ENCODE assay signal across 1 cellular context in the genomic region with DNA sequence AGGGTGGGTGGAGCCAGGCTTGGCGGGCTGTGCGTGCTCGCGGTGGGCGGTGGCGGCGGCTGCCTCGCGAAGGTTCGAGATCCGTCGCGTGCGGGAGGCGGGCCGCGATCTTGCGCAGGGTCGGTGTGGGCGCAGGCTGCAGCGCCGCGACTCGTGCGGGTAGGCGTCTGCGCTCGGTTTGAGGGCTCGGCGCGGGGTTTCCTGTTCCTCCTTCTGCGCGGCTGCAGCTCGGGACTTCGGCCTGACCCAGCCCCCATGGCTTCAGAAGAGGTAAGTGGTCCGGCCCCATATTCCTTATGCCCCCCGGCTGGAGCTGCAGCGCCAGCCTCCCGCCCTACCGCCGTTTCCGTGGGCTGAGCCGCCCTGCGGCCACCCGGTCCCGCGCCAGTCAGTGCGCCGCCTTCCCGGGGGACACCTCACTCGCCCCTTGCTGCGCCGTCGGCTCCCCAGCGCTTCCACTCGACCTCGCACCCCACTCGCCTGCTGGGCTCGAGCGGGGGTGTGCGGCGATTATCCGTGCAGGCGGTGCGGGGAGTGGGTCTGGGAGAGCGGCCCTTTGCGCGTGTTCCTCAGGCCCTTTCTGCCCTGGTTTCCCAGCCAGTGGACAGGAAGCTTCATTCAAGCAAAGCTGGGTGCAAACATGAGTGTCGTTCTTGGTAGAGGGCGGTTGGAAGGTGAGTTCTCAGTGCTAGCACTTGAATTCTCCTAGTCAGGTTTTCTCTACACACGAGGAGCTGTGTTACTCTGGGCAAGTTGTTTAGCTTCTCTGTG.
TF ChIP-seq lines count a peak whose summit lies in the region.

A gene with protein sequence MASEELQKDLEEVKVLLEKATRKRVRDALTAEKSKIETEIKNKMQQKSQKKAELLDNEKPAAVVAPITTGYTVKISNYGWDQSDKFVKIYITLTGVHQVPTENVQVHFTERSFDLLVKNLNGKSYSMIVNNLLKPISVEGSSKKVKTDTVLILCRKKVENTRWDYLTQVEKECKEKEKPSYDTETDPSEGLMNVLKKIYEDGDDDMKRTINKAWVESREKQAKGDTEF (plus strand): TSS at position 22 of the 771 bp plus-strand sequence. CDS start 234 bp downstream, at position 256.

TF ChIP-seq in HepG2, 621 proteins besides CTCF, POLR2A, EP300 and RAD21 (continued from another document and continues in another):
- TF ChIP-seq, protein P1, sequence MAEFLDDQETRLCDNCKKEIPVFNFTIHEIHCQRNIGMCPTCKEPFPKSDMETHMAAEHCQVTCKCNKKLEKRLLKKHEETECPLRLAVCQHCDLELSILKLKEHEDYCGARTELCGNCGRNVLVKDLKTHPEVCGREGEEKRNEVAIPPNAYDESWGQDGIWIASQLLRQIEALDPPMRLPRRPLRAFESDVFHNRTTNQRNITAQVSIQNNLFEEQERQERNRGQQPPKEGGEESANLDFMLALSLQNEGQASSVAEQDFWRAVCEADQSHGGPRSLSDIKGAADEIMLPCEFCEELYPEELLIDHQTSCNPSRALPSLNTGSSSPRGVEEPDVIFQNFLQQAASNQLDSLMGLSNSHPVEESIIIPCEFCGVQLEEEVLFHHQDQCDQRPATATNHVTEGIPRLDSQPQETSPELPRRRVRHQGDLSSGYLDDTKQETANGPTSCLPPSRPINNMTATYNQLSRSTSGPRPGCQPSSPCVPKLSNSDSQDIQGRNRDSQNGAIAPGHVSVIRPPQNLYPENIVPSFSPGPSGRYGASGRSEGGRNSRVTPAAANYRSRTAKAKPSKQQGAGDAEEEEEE (CRISPR knock-in tag; IDR thresholded peaks at IDR 0.05; ENCODE audit: borderline replicate concordance), result no peak
- TF ChIP-seq, protein P2, sequence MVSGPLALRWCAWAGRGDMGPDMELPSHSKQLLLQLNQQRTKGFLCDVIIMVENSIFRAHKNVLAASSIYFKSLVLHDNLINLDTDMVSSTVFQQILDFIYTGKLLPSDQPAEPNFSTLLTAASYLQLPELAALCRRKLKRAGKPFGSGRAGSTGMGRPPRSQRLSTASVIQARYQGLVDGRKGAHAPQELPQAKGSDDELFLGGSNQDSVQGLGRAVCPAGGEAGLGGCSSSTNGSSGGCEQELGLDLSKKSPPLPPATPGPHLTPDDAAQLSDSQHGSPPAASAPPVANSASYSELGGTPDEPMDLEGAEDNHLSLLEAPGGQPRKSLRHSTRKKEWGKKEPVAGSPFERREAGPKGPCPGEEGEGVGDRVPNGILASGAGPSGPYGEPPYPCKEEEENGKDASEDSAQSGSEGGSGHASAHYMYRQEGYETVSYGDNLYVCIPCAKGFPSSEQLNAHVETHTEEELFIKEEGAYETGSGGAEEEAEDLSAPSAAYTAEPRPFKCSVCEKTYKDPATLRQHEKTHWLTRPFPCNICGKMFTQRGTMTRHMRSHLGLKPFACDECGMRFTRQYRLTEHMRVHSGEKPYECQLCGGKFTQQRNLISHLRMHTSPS (CRISPR knock-in tag; IDR thresholded peaks at IDR 0.05; ENCODE audit: low read depth), result peak; percentile 28; the same call in 1 of the 2 replicates
- TF ChIP-seq, protein P3, sequence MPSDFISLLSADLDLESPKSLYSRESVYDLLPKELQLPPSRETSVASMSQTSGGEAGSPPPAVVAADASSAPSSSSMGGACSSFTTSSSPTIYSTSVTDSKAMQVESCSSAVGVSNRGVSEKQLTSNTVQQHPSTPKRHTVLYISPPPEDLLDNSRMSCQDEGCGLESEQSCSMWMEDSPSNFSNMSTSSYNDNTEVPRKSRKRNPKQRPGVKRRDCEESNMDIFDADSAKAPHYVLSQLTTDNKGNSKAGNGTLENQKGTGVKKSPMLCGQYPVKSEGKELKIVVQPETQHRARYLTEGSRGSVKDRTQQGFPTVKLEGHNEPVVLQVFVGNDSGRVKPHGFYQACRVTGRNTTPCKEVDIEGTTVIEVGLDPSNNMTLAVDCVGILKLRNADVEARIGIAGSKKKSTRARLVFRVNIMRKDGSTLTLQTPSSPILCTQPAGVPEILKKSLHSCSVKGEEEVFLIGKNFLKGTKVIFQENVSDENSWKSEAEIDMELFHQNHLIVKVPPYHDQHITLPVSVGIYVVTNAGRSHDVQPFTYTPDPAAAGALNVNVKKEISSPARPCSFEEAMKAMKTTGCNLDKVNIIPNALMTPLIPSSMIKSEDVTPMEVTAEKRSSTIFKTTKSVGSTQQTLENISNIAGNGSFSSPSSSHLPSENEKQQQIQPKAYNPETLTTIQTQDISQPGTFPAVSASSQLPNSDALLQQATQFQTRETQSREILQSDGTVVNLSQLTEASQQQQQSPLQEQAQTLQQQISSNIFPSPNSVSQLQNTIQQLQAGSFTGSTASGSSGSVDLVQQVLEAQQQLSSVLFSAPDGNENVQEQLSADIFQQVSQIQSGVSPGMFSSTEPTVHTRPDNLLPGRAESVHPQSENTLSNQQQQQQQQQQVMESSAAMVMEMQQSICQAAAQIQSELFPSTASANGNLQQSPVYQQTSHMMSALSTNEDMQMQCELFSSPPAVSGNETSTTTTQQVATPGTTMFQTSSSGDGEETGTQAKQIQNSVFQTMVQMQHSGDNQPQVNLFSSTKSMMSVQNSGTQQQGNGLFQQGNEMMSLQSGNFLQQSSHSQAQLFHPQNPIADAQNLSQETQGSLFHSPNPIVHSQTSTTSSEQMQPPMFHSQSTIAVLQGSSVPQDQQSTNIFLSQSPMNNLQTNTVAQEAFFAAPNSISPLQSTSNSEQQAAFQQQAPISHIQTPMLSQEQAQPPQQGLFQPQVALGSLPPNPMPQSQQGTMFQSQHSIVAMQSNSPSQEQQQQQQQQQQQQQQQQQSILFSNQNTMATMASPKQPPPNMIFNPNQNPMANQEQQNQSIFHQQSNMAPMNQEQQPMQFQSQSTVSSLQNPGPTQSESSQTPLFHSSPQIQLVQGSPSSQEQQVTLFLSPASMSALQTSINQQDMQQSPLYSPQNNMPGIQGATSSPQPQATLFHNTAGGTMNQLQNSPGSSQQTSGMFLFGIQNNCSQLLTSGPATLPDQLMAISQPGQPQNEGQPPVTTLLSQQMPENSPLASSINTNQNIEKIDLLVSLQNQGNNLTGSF (CRISPR knock-in tag; IDR thresholded peaks at IDR 0.05), result peak; percentile 70
- TF ChIP-seq, protein P4, sequence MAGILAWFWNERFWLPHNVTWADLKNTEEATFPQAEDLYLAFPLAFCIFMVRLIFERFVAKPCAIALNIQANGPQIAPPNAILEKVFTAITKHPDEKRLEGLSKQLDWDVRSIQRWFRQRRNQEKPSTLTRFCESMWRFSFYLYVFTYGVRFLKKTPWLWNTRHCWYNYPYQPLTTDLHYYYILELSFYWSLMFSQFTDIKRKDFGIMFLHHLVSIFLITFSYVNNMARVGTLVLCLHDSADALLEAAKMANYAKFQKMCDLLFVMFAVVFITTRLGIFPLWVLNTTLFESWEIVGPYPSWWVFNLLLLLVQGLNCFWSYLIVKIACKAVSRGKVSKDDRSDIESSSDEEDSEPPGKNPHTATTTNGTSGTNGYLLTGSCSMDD (CRISPR knock-in tag; IDR thresholded peaks at IDR 0.05), result peak; percentile 13; the same call in 1 of the 2 replicates
- TF ChIP-seq FOXK1 (CRISPR knock-in tag; IDR thresholded peaks at IDR 0.05; ENCODE audit: borderline replicate concordance, low read depth) (no peak), ZNF12 (CRISPR knock-in tag; IDR thresholded peaks at IDR 0.05) (0 out of 2 replicates have a peak, but pooled peaks have one; percentile 36), ZFAT (CRISPR knock-in tag; conservative IDR thresholded peaks at IDR 0.05) (peak; percentile 69; the same call in 1 of the 2 replicates), MATR3 (CRISPR knock-in tag; IDR thresholded peaks at IDR 0.05) (no peak), NR2F6 (IDR thresholded peaks at IDR 0.05) (no peak), NR2F6 (CRISPR knock-in tag; IDR thresholded peaks at IDR 0.05) (no peak), REXO4 (CRISPR knock-in tag; IDR thresholded peaks at IDR 0.05; ENCODE audit: borderline replicate concordance) (no peak), ZNF816 (CRISPR knock-in tag; IDR thresholded peaks at IDR 0.05; ENCODE audit: borderline replicate concordance) (peak; percentile 78), NFE2L2 (IDR thresholded peaks at IDR 0.05; ENCODE audit: low read length) (no peak), CBX2 (IDR thresholded peaks at IDR 0.05; ENCODE audit: low read depth, low read length) (no peak), CBX2 (CRISPR knock-in tag; IDR thresholded peaks at IDR 0.05; ENCODE audit: low read depth) (no peak), RXRA (CRISPR knock-in tag; IDR thresholded peaks at IDR 0.05) (peak; percentile 38; the same call in 1 of the 2 replicates), ZNF703 (CRISPR knock-in tag; IDR thresholded peaks at IDR 0.05; ENCODE audit: borderline replicate concordance) (no peak), TOE1 (CRISPR knock-in tag; IDR thresholded peaks at IDR 0.05) (no peak), ZNF567 (CRISPR knock-in tag; IDR thresholded peaks at IDR 0.05; ENCODE audit: borderline replicate concordance) (peak; percentile 16; the same call in 1 of the 2 replicates), ZNF34 (CRISPR knock-in tag; IDR thresholded peaks at IDR 0.05; ENCODE audit: borderline replicate concordance) (peak; percentile 74; the same call in 1 of the 2 replicates), ZSCAN30 (CRISPR knock-in tag; IDR thresholded peaks at IDR 0.05) (no peak)
- TF ChIP-seq, protein P5, sequence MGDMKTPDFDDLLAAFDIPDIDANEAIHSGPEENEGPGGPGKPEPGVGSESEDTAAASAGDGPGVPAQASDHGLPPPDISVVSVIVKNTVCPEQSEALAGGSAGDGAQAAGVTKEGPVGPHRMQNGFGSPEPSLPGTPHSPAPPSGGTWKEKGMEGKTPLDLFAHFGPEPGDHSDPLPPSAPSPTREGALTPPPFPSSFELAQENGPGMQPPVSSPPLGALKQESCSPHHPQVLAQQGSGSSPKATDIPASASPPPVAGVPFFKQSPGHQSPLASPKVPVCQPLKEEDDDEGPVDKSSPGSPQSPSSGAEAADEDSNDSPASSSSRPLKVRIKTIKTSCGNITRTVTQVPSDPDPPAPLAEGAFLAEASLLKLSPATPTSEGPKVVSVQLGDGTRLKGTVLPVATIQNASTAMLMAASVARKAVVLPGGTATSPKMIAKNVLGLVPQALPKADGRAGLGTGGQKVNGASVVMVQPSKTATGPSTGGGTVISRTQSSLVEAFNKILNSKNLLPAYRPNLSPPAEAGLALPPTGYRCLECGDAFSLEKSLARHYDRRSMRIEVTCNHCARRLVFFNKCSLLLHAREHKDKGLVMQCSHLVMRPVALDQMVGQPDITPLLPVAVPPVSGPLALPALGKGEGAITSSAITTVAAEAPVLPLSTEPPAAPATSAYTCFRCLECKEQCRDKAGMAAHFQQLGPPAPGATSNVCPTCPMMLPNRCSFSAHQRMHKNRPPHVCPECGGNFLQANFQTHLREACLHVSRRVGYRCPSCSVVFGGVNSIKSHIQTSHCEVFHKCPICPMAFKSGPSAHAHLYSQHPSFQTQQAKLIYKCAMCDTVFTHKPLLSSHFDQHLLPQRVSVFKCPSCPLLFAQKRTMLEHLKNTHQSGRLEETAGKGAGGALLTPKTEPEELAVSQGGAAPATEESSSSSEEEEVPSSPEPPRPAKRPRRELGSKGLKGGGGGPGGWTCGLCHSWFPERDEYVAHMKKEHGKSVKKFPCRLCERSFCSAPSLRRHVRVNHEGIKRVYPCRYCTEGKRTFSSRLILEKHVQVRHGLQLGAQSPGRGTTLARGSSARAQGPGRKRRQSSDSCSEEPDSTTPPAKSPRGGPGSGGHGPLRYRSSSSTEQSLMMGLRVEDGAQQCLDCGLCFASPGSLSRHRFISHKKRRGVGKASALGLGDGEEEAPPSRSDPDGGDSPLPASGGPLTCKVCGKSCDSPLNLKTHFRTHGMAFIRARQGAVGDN (CRISPR knock-in tag; IDR thresholded peaks at IDR 0.05), result peak; percentile 99
- TF ChIP-seq, protein P6, sequence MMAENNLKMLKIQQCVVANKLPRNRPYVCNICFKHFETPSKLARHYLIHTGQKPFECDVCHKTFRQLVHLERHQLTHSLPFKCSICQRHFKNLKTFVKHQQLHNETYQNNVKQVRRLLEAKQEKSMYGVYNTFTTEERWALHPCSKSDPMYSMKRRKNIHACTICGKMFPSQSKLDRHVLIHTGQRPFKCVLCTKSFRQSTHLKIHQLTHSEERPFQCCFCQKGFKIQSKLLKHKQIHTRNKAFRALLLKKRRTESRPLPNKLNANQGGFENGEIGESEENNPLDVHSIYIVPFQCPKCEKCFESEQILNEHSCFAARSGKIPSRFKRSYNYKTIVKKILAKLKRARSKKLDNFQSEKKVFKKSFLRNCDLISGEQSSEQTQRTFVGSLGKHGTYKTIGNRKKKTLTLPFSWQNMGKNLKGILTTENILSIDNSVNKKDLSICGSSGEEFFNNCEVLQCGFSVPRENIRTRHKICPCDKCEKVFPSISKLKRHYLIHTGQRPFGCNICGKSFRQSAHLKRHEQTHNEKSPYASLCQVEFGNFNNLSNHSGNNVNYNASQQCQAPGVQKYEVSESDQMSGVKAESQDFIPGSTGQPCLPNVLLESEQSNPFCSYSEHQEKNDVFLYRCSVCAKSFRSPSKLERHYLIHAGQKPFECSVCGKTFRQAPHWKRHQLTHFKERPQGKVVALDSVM (CRISPR knock-in tag; IDR thresholded peaks at IDR 0.05), result no peak
- TF ChIP-seq, protein P7, sequence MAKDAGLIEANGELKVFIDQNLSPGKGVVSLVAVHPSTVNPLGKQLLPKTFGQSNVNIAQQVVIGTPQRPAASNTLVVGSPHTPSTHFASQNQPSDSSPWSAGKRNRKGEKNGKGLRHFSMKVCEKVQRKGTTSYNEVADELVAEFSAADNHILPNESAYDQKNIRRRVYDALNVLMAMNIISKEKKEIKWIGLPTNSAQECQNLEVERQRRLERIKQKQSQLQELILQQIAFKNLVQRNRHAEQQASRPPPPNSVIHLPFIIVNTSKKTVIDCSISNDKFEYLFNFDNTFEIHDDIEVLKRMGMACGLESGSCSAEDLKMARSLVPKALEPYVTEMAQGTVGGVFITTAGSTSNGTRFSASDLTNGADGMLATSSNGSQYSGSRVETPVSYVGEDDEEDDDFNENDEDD (CRISPR knock-in tag; IDR thresholded peaks at IDR 0.05; ENCODE audit: borderline replicate concordance), result peak; percentile 98
- TF ChIP-seq, protein P8, sequence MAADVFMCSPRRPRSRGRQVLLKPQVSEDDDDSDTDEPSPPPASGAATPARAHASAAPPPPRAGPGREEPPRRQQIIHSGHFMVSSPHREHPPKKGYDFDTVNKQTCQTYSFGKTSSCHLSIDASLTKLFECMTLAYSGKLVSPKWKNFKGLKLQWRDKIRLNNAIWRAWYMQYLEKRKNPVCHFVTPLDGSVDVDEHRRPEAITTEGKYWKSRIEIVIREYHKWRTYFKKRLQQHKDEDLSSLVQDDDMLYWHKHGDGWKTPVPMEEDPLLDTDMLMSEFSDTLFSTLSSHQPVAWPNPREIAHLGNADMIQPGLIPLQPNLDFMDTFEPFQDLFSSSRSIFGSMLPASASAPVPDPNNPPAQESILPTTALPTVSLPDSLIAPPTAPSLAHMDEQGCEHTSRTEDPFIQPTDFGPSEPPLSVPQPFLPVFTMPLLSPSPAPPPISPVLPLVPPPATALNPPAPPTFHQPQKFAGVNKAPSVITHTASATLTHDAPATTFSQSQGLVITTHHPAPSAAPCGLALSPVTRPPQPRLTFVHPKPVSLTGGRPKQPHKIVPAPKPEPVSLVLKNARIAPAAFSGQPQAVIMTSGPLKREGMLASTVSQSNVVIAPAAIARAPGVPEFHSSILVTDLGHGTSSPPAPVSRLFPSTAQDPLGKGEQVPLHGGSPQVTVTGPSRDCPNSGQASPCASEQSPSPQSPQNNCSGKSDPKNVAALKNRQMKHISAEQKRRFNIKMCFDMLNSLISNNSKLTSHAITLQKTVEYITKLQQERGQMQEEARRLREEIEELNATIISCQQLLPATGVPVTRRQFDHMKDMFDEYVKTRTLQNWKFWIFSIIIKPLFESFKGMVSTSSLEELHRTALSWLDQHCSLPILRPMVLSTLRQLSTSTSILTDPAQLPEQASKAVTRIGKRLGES (CRISPR knock-in tag; IDR thresholded peaks at IDR 0.05; ENCODE audit: borderline replicate concordance), result no peak; the same call in 1 of the 2 replicates
